Comparison of ENCODE assay signal across 7 cellular contexts in genomic region chr10:8240861-8241260, GRCh38.
"Had no signal": no experiment of that assay in that cellular context is flagged by ENCODE, and none has a peak within 500 bp of the region (broad histone marks: within the 10 kb centered on the region; RNA-seq: fewer than 3 reads in every experiment).

No MANE protein-coding gene starts in this region.

- ATAC-seq: HCT116 had no signal

- H3K4me3 Mint-ChIP-seq: HFFc6 had no signal

- H3K4me1 ChIP-seq: HAP-1 had no signal

- H3K9me3 ChIP-seq: HAP-1 had no signal

- H2AFZ ChIP-seq: GM23248 had no signal

- H3K4me3 ChIP-seq: GM23248, HAP-1 had no signal

- H3K9ac ChIP-seq: GM23248 had no signal

- H3K27ac Mint-ChIP-seq: HFFc6 had no signal

- DNase-seq: GM23248, GOT3, H7, HFFc6, IMR-90 had no signal

- H3K36me3 ChIP-seq: HAP-1 had no signal

- H3K27ac ChIP-seq: GM23248 had no signal
